Comparison of ENCODE assay signal across 8 cellular contexts in genomic region chr9:5832093-5832542, GRCh38. TPM values are rescaled to one million over a fixed set of nuclear protein-coding genes. Genes with fewer than 3 reads are reported as not detected.
DNase-seq lines count a peak whose midpoint lies in the region; ATAC-seq lines count a peak whose summit lies in the region.

No MANE protein-coding gene starts in this region.

- CTCF ChIA-PET in activated CD4-positive, alpha-beta memory T cell treated with anti-CD3 and anti-CD28 coated beads, Interleukin-2, amount 10 ng/mL, durations not matched to agents 7 days and 5 days (lab: Charles Lee) = interaction anchor here (0.7 to 4.3 kb wide), 18 partner anchors 10 to 611 kb away, joined by 3 to 64 read pairs (median 6); no protein-coding TSS in a partner anchor

- peaks cover 54% of the 10 kb centered on the region for H3K4me1 Mint-ChIP-seq in activated CD4-positive, alpha-beta memory T cell treated with anti-CD3 and anti-CD28 coated beads, Interleukin-2, amount 10 ng/mL, durations not matched to agents 7 days and 5 days

- no peaks in the 10 kb centered on the region for H3K9me3 Mint-ChIP-seq in activated CD4-positive, alpha-beta memory T cell treated with anti-CD3 and anti-CD28 coated beads, Interleukin-2, amount 10 ng/mL, durations not matched to agents 7 days and 5 days

- peak overlapping the region; percentile 85 for H3K4me3 Mint-ChIP-seq in activated CD4-positive, alpha-beta memory T cell treated with anti-CD3 and anti-CD28 coated beads, Interleukin-2, amount 10 ng/mL, durations not matched to agents 7 days and 5 days

- peak overlapping the region; percentile 78 for H3K27ac Mint-ChIP-seq in activated CD4-positive, alpha-beta memory T cell treated with anti-CD3 and anti-CD28 coated beads, Interleukin-2, amount 10 ng/mL, durations not matched to agents 7 days and 5 days

- ATAC-seq in HG03521 (IDR thresholded peaks at IDR 0.05; ENCODE audit: unreplicated experiment) (peak; percentile 25), HG03469 (IDR thresholded peaks at IDR 0.05; ENCODE audit: unreplicated experiment) (no peak)

- peaks cover 33% of the 10 kb centered on the region for H3K36me3 Mint-ChIP-seq in activated CD4-positive, alpha-beta memory T cell treated with anti-CD3 and anti-CD28 coated beads, Interleukin-2, amount 10 ng/mL, durations not matched to agents 7 days and 5 days (ENCODE audit: low read depth)

- DNase-seq in NCI-H345 (lab: John Stamatoyannopoulos, UW) = peak; percentile 51
- no peak for DNase-seq in NCI-H345 treated with DMSO at 0.1 percent for 48 hours (lab: John Stamatoyannopoulos, UW; ENCODE audit: unreplicated experiment)
- no peak for DNase-seq in activated CD4-positive, alpha-beta memory T cell treated with anti-CD3 and anti-CD28 coated beads, Interleukin-2, amount 10 ng/mL, durations not matched to agents 7 days and 5 days
- DNase-seq in globus pallidus (ENCODE audit: low spot score) = peak; percentile 33
- peak; percentile 4 for DNase-seq in retina
- no peak for DNase-seq in AG08395 (ENCODE audit: low spot score)

- POLR2A ChIA-PET in activated CD4-positive, alpha-beta memory T cell treated with anti-CD3 and anti-CD28 coated beads, Interleukin-2, amount 10 ng/mL, durations not matched to agents 7 days and 5 days (lab: Charles Lee) = interaction anchor here (0.7 to 6.6 kb wide), 14 partner anchors 9 to 382 kb away, joined by 3 to 74 read pairs (median 4); partner anchors contain the start of genes CD274, RANBP6 and RIC1

- H3K27me3 Mint-ChIP-seq in activated CD4-positive, alpha-beta memory T cell treated with anti-CD3 and anti-CD28 coated beads, Interleukin-2, amount 10 ng/mL, durations not matched to agents 7 days and 5 days = no peaks in the 10 kb centered on the region

RNA-seq across cellular contexts. Expression of gene ERMP1, which starts 0.8 kb away (rescaled TPM):
- 10 to 100 TPM; 35.1 to 39.1 TPM for total RNA-seq in activated CD4-positive, alpha-beta memory T cell treated with anti-CD3 and anti-CD28 coated beads, Interleukin-2, amount 10 ng/mL, durations not matched to agents 7 days and 5 days

RNA-seq across cellular contexts. Expression of gene MLANA, which starts 58.6 kb away (rescaled TPM):
- not detected for total RNA-seq in activated CD4-positive, alpha-beta memory T cell treated with anti-CD3 and anti-CD28 coated beads, Interleukin-2, amount 10 ng/mL, durations not matched to agents 7 days and 5 days

Comparison
In these comparisons a context has a peak if more than half of its experiments do, and no peak if none do; other contexts are left out.
1. DNase-seq: peak in NCI-H345 (single experiment), globus pallidus (single experiment) and retina (single experiment); none in NCI-H345 treated with DMSO at 0.1 percent for 48 hours (single experiment), activated CD4-positive, alpha-beta memory T cell treated with anti-CD3 and anti-CD28 coated beads, Interleukin-2, amount 10 ng/mL, durations not matched to agents 7 days and 5 days (single experiment) and AG08395 (single experiment).